18 cellular contexts compared by ENCODE assay signal in genomic region chr12:46332260-46332659, GRCh38.
A peak's percentile ranks its signal among the peaks of the same experiment; 100 is the strongest.
DNase-seq lines count a peak whose midpoint lies in the region; ATAC-seq and TF ChIP-seq lines count a peak whose summit lies in the region.
"Had no signal": no experiment of that assay in that cellular context is flagged by ENCODE, and none has a peak within 500 bp of the region (broad histone marks: within the 10 kb centered on the region; RNA-seq: fewer than 3 reads in every experiment).

No MANE protein-coding gene starts in this region.

- ATAC-seq in GM18517 (IDR thresholded peaks at IDR 0.05; ENCODE audit: unreplicated experiment) = no peak
- no peak for ATAC-seq in HG03097 (IDR thresholded peaks at IDR 0.05; ENCODE audit: low FRiP score, unreplicated experiment)
- ATAC-seq: activated CD8-positive, alpha-beta T cell treated with anti-CD3 and anti-CD28 coated beads, Interleukin-2, amount 10 ng/mL, durations not matched to agents 7 days and 5 days; activated T-helper 17 cell treated with anti-CD3 and anti-CD28 coated beads, Interleukin-2, amount 50 U/mL, for 72 hours; pancreas; stimulated activated naive CD8-positive, alpha-beta T cell treated with anti-CD3 and anti-CD28 coated beads, Interleukin-15, amount 100 ng/mL, for 72 hours; upper lobe of right lung had no signal

- no peak overlapping the region for H3K4me3 ChIP-seq in fibroblast of pulmonary artery (replicated peaks; ENCODE audit: low read depth, low read length)
- H3K4me3 ChIP-seq: hepatocyte, pancreas, upper lobe of right lung had no signal

- DNase-seq in AG08395 (ENCODE audit: low spot score) = peak; percentile 19
- DNase-seq in HS-5 (ENCODE audit: low read depth) = peak; percentile 44
- peak; percentile 70 for DNase-seq in amniotic epithelial cell (ENCODE audit: low read depth)
- peak; percentile 42 for DNase-seq in fibroblast of pulmonary artery (ENCODE audit: low read depth)
- DNase-seq in nucleus accumbens (lab: John Stamatoyannopoulos, UW) = no peak
- no peak for DNase-seq in T-helper 9 cell
- DNase-seq: activated CD8-positive, alpha-beta T cell treated with anti-CD3 and anti-CD28 coated beads, Interleukin-2, amount 10 ng/mL, durations not matched to agents 7 days and 5 days; CD8-positive, alpha-beta memory T cell; NCI-H1694 treated with DMSO at 0.1 percent for 48 hours; NCI-H526; OCI-M1; pancreas; stimulated activated naive CD8-positive, alpha-beta T cell treated with anti-CD3 and anti-CD28 coated beads, Interleukin-15, amount 100 ng/mL, for 72 hours; upper lobe of right lung had no signal

- TF ChIP-seq CTCF in fibroblast of pulmonary artery (IDR thresholded peaks at IDR 0.05; ENCODE audit: low read length, missing control alignments) = no peak

Comparison
In these comparisons a context has a peak if more than half of its experiments do, and no peak if none do; other contexts are left out.
1. DNase-seq: peak in AG08395 (single experiment), HS-5 (single experiment), amniotic epithelial cell (single experiment) and fibroblast of pulmonary artery (single experiment); none in nucleus accumbens (0 of 56) and T-helper 9 cell (single experiment).